ENCODE assay signal across 23 cellular contexts in genomic region chr4:98689507-98690174, GRCh38. TPM values are rescaled to one million over a fixed set of nuclear protein-coding genes. Genes with fewer than 3 reads are reported as not detected.
DNase-seq lines count a peak whose midpoint lies in the region; ATAC-seq and TF ChIP-seq lines count a peak whose summit lies in the region.
"Had no signal": no experiment of that assay in that cellular context is flagged by ENCODE, and none has a peak within 500 bp of the region (broad histone marks: within the 10 kb centered on the region; RNA-seq: fewer than 3 reads in every experiment).

No MANE protein-coding gene starts in this region.

- H3K79me1 ChIP-seq in trophoblast cell (ENCODE audit: low read length) = peaks cover 6% of the 10 kb centered on the region

- H3K9ac ChIP-seq in trophoblast cell (ENCODE audit: low read length) = no peak overlapping the region
- H3K9ac ChIP-seq in Karpas-422 (ENCODE audit: low read length) = no peak overlapping the region
- H3K9ac ChIP-seq: KMS-11 had no signal

- H4K8ac ChIP-seq in trophoblast cell (ENCODE audit: low read depth, low read length) = no peak overlapping the region

- peaks cover 44% of the 10 kb centered on the region for H3K4me1 Mint-ChIP-seq in activated T-cell treated with anti-CD3 and anti-CD28 coated beads, Interleukin-2, amount 50 U/mL, for 4 hours (ENCODE audit: low read depth)
- H3K4me1 Mint-ChIP-seq in HFFc6 (ENCODE audit: low read depth) = peaks cover 51% of the 10 kb centered on the region
- peaks cover 38% of the 10 kb centered on the region for H3K4me1 Mint-ChIP-seq in activated naive CD8-positive, alpha-beta T cell treated with anti-CD3 and anti-CD28 coated beads, Interleukin-2, amount 50 U/mL, for 24 hours
- H3K4me1 Mint-ChIP-seq in stimulated activated memory B cell treated with anti-CD40 and anti-IgM and Interleukin-4, amounts not matched to agents 10 μg/mL and 1 μg/mL and 100 μg/mL, for 72 hours = no peaks in the 10 kb centered on the region

- peak overlapping the region; percentile 35 for H4K91ac ChIP-seq in trophoblast cell (ENCODE audit: low read depth, low read length)

- H3K79me2 ChIP-seq in trophoblast cell (ENCODE audit: control insufficient read depth, insufficient read depth, low read length, poor library complexity) (no peaks in the 10 kb centered on the region), Karpas-422 (ENCODE audit: low read length) (no peaks in the 10 kb centered on the region)

- H2AK5ac ChIP-seq in trophoblast cell (ENCODE audit: low read length) = no peak overlapping the region

- H3K36me3 Mint-ChIP-seq in activated T-cell treated with anti-CD3 and anti-CD28 coated beads, Interleukin-2, amount 50 U/mL, for 4 hours (ENCODE audit: insufficient read depth) = no peaks in the 10 kb centered on the region
- H3K36me3 Mint-ChIP-seq in HFFc6 (ENCODE audit: low read depth) = peaks cover 7% of the 10 kb centered on the region
- H3K36me3 Mint-ChIP-seq in activated naive CD8-positive, alpha-beta T cell treated with anti-CD3 and anti-CD28 coated beads, Interleukin-2, amount 50 U/mL, for 24 hours (ENCODE audit: low read depth) = no peaks in the 10 kb centered on the region
- H3K36me3 Mint-ChIP-seq in stimulated activated memory B cell treated with anti-CD40 and anti-IgM and Interleukin-4, amounts not matched to agents 10 μg/mL and 1 μg/mL and 100 μg/mL, for 72 hours = no peaks in the 10 kb centered on the region

- H3K4me3 ChIP-seq in trophoblast cell (ENCODE audit: low read depth, low read length) (no peak overlapping the region), Karpas-422 (ENCODE audit: low read length) (no peak overlapping the region)
- H3K4me3 ChIP-seq: gastrocnemius medialis, lung, Peyer's patch had no signal

- H3K27me3 Mint-ChIP-seq in activated T-cell treated with anti-CD3 and anti-CD28 coated beads, Interleukin-2, amount 50 U/mL, for 4 hours (ENCODE audit: low read depth) = no peaks in the 10 kb centered on the region
- peaks cover 3% of the 10 kb centered on the region; the same call in 1 of the 2 replicates for H3K27me3 Mint-ChIP-seq in HFFc6 (ENCODE audit: insufficient read depth)
- H3K27me3 Mint-ChIP-seq in activated naive CD8-positive, alpha-beta T cell treated with anti-CD3 and anti-CD28 coated beads, Interleukin-2, amount 50 U/mL, for 24 hours = no peaks in the 10 kb centered on the region
- H3K27me3 Mint-ChIP-seq in stimulated activated memory B cell treated with anti-CD40 and anti-IgM and Interleukin-4, amounts not matched to agents 10 μg/mL and 1 μg/mL and 100 μg/mL, for 72 hours = peaks cover 9% of the 10 kb centered on the region

- H2AFZ ChIP-seq in trophoblast cell (ENCODE audit: insufficient read depth, low read length, poor library complexity) (no peak overlapping the region), Karpas-422 (ENCODE audit: low read length) (no peak overlapping the region)

- DNase-seq in activated T-cell treated with anti-CD3 and anti-CD28 coated beads, Interleukin-2, amount 50 U/mL, for 4 hours = no peak
- no peak for DNase-seq in activated T-cell treated with anti-CD3 and anti-CD28 coated beads, Interleukin-2, amount 50 U/mL, for 1 hour
- DNase-seq in HFFc6 (no peak), trophoblast cell (no peak), Karpas-422 (no peak)
- no peak for DNase-seq in activated naive CD8-positive, alpha-beta T cell treated with anti-CD3 and anti-CD28 coated beads, Interleukin-2, amount 50 U/mL, for 24 hours
- DNase-seq: activated CD4-positive, alpha-beta T cell treated with anti-CD3 and anti-CD28 coated beads, Interleukin-2, amount 50 U/mL, for 1 hour; amygdala; caudate nucleus; DMS153; gastrocnemius medialis; GDM1; kidney; NCI-H1092 treated with DMSO at 0.1 percent for 48 hours; NCI-H2081; NCI-H446 treated with DMSO at 0.1 percent for 48 hours; Peyer's patch; stimulated activated CD8-positive, alpha-beta memory T cell treated with anti-CD3 and anti-CD28 coated beads, Interleukin-4, amount 100 ng/mL, for 48 hours had no signal

- no peak overlapping the region for H3K18ac ChIP-seq in trophoblast cell (ENCODE audit: low read length)

- H3K27ac Mint-ChIP-seq in HFFc6 = peak overlapping the region; percentile 89
- peak overlapping the region; percentile 53 for H3K27ac Mint-ChIP-seq in activated naive CD8-positive, alpha-beta T cell treated with anti-CD3 and anti-CD28 coated beads, Interleukin-2, amount 50 U/mL, for 24 hours
- no peak overlapping the region for H3K27ac Mint-ChIP-seq in stimulated activated memory B cell treated with anti-CD40 and anti-IgM and Interleukin-4, amounts not matched to agents 10 μg/mL and 1 μg/mL and 100 μg/mL, for 72 hours

- WGBS in trophoblast cell (ENCODE audit: extremely low coverage, insufficient coverage, insufficient read length) = no CpG with 5 or more reads among the region's 4 CpGs

- peak overlapping the region; percentile 22 for H3K4me3 Mint-ChIP-seq in activated T-cell treated with anti-CD3 and anti-CD28 coated beads, Interleukin-2, amount 50 U/mL, for 4 hours
- H3K4me3 Mint-ChIP-seq in HFFc6 = peak overlapping the region; percentile 74; the same call in 1 of the 2 replicates
- no peak overlapping the region for H3K4me3 Mint-ChIP-seq in activated naive CD8-positive, alpha-beta T cell treated with anti-CD3 and anti-CD28 coated beads, Interleukin-2, amount 50 U/mL, for 24 hours
- H3K4me3 Mint-ChIP-seq in stimulated activated memory B cell treated with anti-CD40 and anti-IgM and Interleukin-4, amounts not matched to agents 10 μg/mL and 1 μg/mL and 100 μg/mL, for 72 hours = no peak overlapping the region

- H3K9me3 Mint-ChIP-seq in activated T-cell treated with anti-CD3 and anti-CD28 coated beads, Interleukin-2, amount 50 U/mL, for 4 hours = no peaks in the 10 kb centered on the region
- H3K9me3 Mint-ChIP-seq in HFFc6 = no peaks in the 10 kb centered on the region
- peaks cover 6% of the 10 kb centered on the region for H3K9me3 Mint-ChIP-seq in activated naive CD8-positive, alpha-beta T cell treated with anti-CD3 and anti-CD28 coated beads, Interleukin-2, amount 50 U/mL, for 24 hours
- H3K9me3 Mint-ChIP-seq in stimulated activated memory B cell treated with anti-CD40 and anti-IgM and Interleukin-4, amounts not matched to agents 10 μg/mL and 1 μg/mL and 100 μg/mL, for 72 hours = peaks cover 6% of the 10 kb centered on the region

- no peaks in the 10 kb centered on the region for H4K20me1 ChIP-seq in Karpas-422 (ENCODE audit: insufficient read depth, low read depth, low read length)

- peak overlapping the region; percentile 22 for H2BK12ac ChIP-seq in trophoblast cell (ENCODE audit: low read length)

- H3K4me2 ChIP-seq in trophoblast cell (ENCODE audit: low read length) (no peak overlapping the region), Karpas-422 (ENCODE audit: low read depth, low read length, poor library complexity, severe bottlenecking) (no peak overlapping the region)
- H3K4me2 ChIP-seq: KMS-11 had no signal

- H3K36me3 ChIP-seq in trophoblast cell (ENCODE audit: control insufficient read depth in 1 of 2, insufficient read depth in 2 of 2, low read length in 2 of 2) (no peaks in the 10 kb centered on the region), Karpas-422 (ENCODE audit: insufficient read depth, low read length) (no peaks in the 10 kb centered on the region)
- H3K36me3 ChIP-seq: gastrocnemius medialis, Peyer's patch had no signal

- no peak overlapping the region for H3K14ac ChIP-seq in trophoblast cell (ENCODE audit: low read length)

- no peaks in the 10 kb centered on the region for H3K27me3 ChIP-seq in trophoblast cell (ENCODE audit: insufficient read depth, low read length)
- no peaks in the 10 kb centered on the region for H3K27me3 ChIP-seq in Karpas-422 (ENCODE audit: low read length)
- H3K27me3 ChIP-seq: gastrocnemius medialis, Peyer's patch had no signal

- peak; percentile 53 to 57 for ATAC-seq in activated T-cell treated with anti-CD3 and anti-CD28 coated beads, Interleukin-2, amount 50 U/mL, for 4 hours
- ATAC-seq in activated naive CD8-positive, alpha-beta T cell treated with anti-CD3 and anti-CD28 coated beads, Interleukin-2, amount 50 U/mL, for 24 hours = peak; percentile 6
- no peak for ATAC-seq in stimulated activated memory B cell treated with anti-CD40 and anti-IgM and Interleukin-4, amounts not matched to agents 10 μg/mL and 1 μg/mL and 100 μg/mL, for 72 hours
- ATAC-seq in GM18873 (IDR thresholded peaks at IDR 0.05; ENCODE audit: low FRiP score, unreplicated experiment) = no peak
- ATAC-seq: esophagus mucosa, gastrocnemius medialis had no signal

- H2BK5ac ChIP-seq in trophoblast cell (ENCODE audit: low read depth, low read length, poor library complexity) = no peak overlapping the region

- H2BK120ac ChIP-seq in trophoblast cell (ENCODE audit: insufficient read depth, low read length, poor library complexity) = peak overlapping the region; percentile 59

- peak overlapping the region; percentile 35 for H3K4ac ChIP-seq in trophoblast cell (ENCODE audit: low read depth, low read length)

- no peak for TF ChIP-seq CTCF in HFFc6 (IDR thresholded peaks at IDR 0.05)

- peaks cover 4% of the 10 kb centered on the region for H3K9me3 ChIP-seq in trophoblast cell (ENCODE audit: insufficient read depth, low read depth, low read length)
- no peaks in the 10 kb centered on the region for H3K9me3 ChIP-seq in Karpas-422 (ENCODE audit: low read length)
- H3K9me3 ChIP-seq: gastrocnemius medialis, Peyer's patch had no signal

- H4K12ac ChIP-seq in trophoblast cell (ENCODE audit: low read depth, low read length) = no peak overlapping the region

- H3K4me1 ChIP-seq in trophoblast cell (ENCODE audit: control insufficient read depth in 1 of 2, insufficient read depth in 2 of 2, low read length in 2 of 2) (peaks cover 4 to 10% of the 10 kb centered on the region in 2 experiments), Karpas-422 (ENCODE audit: low read length) (no peaks in the 10 kb centered on the region)
- H3K4me1 ChIP-seq: gastrocnemius medialis, Peyer's patch had no signal

- H3K27ac ChIP-seq in trophoblast cell (ENCODE audit: low read depth, low read length) (no peak overlapping the region), Karpas-422 (ENCODE audit: low read length) (no peak overlapping the region)
- H3K27ac ChIP-seq: gastrocnemius medialis, KMS-11 had no signal

- H3K23ac ChIP-seq in trophoblast cell (ENCODE audit: low read length) = no peak overlapping the region

- H3K9me2 ChIP-seq in Karpas-422 (replicated peaks; ENCODE audit: insufficient read depth, low read length) = no peaks in the 10 kb centered on the region

RNA-seq across cellular contexts. Expression of gene TSPAN5, which starts 31.2 kb away (rescaled TPM):
- 10 to 100 TPM; 22.8 to 26.8 (median 23.8) TPM for total RNA-seq in activated T-cell treated with anti-CD3 and anti-CD28 coated beads, Interleukin-2, amount 50 U/mL, for 4 hours
- 10 to 100 TPM; 59.6 to 75.4 (median 67.6) TPM for total RNA-seq in HFFc6 (2021; fragmentation: NEBNext Ultra II Directional; extraction: Animal tissue kit (Norgen Biotek cat#: 25700))
- polyA plus RNA-seq in trophoblast cell (2013) = 9.9 and 10.3 TPM in 2 replicates
- total RNA-seq in Karpas-422 (2014; rRNA removed; shearing (Covaris generic); ENCODE audit: low replicate concordance) = 0.15 and 0.18 TPM in 2 replicates

Comparison
In these comparisons a context has a peak if more than half of its experiments do, and no peak if none do; other contexts are left out.
1. ATAC-seq: peak in activated T-cell treated with anti-CD3 and anti-CD28 coated beads, Interleukin-2, amount 50 U/mL, for 4 hours (2 of 2) and activated naive CD8-positive, alpha-beta T cell treated with anti-CD3 and anti-CD28 coated beads, Interleukin-2, amount 50 U/mL, for 24 hours (single experiment); none in stimulated activated memory B cell treated with anti-CD40 and anti-IgM and Interleukin-4, amounts not matched to agents 10 μg/mL and 1 μg/mL and 100 μg/mL, for 72 hours (single experiment) and GM18873 (single experiment).
2. H3K4me3 Mint-ChIP-seq: peak in activated T-cell treated with anti-CD3 and anti-CD28 coated beads, Interleukin-2, amount 50 U/mL, for 4 hours (single experiment) and HFFc6 (single experiment); none in activated naive CD8-positive, alpha-beta T cell treated with anti-CD3 and anti-CD28 coated beads, Interleukin-2, amount 50 U/mL, for 24 hours (single experiment) and stimulated activated memory B cell treated with anti-CD40 and anti-IgM and Interleukin-4, amounts not matched to agents 10 μg/mL and 1 μg/mL and 100 μg/mL, for 72 hours (single experiment).
3. RNA of gene TSPAN5, which starts 31.2 kb away (total RNA-seq): 59.6 to 75.4 TPM in HFFc6 and 22.8 to 26.8 TPM in activated T-cell treated with anti-CD3 and anti-CD28 coated beads, Interleukin-2, amount 50 U/mL, for 4 hours; 0.15 to 0.18 TPM in Karpas-422; every median in the first group is over 10 times any median in the second.